14 cellular contexts compared by ENCODE assay signal in the genomic region with DNA sequence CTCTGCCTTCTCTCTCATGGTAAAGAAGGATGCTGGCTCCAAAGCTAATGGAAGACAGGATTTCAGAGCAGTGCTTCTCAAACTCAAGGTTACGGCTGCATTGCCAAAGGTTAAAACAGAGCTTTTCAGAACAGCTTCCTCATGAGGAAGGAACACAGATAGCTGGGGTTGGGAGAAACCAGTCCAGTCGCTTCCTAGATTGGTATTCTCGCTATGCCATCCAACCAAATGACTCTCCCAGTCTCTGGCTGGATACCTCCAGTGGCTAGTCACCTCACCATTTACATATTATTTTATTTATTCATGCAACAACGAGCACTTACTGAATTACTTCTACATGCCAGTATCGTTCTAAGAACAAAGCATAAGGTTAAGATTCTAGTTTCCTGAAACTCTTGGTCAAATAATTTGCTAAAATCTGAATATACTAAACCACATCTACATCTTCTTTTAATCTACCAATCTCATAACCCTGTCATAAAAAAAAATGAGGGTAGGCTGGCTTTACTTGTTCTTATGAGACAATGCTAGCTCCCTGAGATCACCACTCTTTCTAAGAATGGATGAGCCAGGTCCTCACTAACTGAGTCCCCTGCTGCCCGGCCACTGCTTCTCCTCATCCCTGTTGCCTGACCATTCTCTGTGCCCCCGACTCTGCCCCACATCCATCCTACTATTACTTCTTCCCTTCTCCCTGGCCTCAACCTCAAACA. TPM values are rescaled to one million over a fixed set of nuclear protein-coding genes. Genes with fewer than 3 reads are reported as not detected.
DNase-seq lines count a peak whose midpoint lies in the region; ATAC-seq and TF ChIP-seq lines count a peak whose summit lies in the region.
"Had no signal": no experiment of that assay in that cellular context is flagged by ENCODE, and none has a peak within 500 bp of the region (broad histone marks: within the 10 kb centered on the region; RNA-seq: fewer than 3 reads in every experiment).

No MANE protein-coding gene starts in this region.

- H3K36me3 ChIP-seq in SK-N-MC (ENCODE audit: insufficient read depth, low read length) (peaks cover 92% of the 10 kb centered on the region), suprapubic skin (peaks cover 70% of the 10 kb centered on the region)

- H3K9me3 ChIP-seq in SK-N-MC (ENCODE audit: low read depth, low read length) (no peaks in the 10 kb centered on the region), suprapubic skin (no peaks in the 10 kb centered on the region)
- H3K9me3 ChIP-seq: MG63 had no signal

- peaks cover 33% of the 10 kb centered on the region for H3K4me1 ChIP-seq in suprapubic skin

- no peak for TF ChIP-seq CTCF in suprapubic skin (IDR thresholded peaks at IDR 0.05)
- TF ChIP-seq CTCF in GM13977 (IDR thresholded peaks at IDR 0.05; ENCODE audit: extremely low read depth, insufficient read depth, missing control alignments), result no peak

- H3K27ac Mint-ChIP-seq in central memory CD8-positive, alpha-beta T cell (ENCODE audit: low read depth), result peak overlapping the region; percentile 49
- H3K27ac Mint-ChIP-seq: activated CD4-positive, alpha-beta T cell treated with anti-CD3 and anti-CD28 coated beads, Interleukin-2, amount 10 ng/mL, durations not matched to agents 24 days and 14 days had no signal

- H3K36me3 Mint-ChIP-seq in central memory CD8-positive, alpha-beta T cell (ENCODE audit: insufficient read depth), result peaks cover 43% of the 10 kb centered on the region

- no peak for TF ChIP-seq POLR2A in suprapubic skin (IDR thresholded peaks at IDR 0.05)

- in situ Hi-C loops in GM13977 (cut with MboI; ENCODE audit: low pct_unique_long_range_greater_than_20kb, low sequenced_read_pairs, unreplicated experiment), result loop anchor here (10.0 kb wide), 1 partner anchor 88 kb away; no protein-coding TSS in a partner anchor

- no peaks in the 10 kb centered on the region for H3K27me3 ChIP-seq in suprapubic skin
- H3K27me3 ChIP-seq: MG63 had no signal

- 58% methylated on average over 7 of the region's 7 CpGs for WGBS in suprapubic skin

- 0 out of 2 replicates have a peak overlapping the region, but pooled peaks have one; percentile 19 for H3K27ac ChIP-seq in SK-N-MC
- H3K27ac ChIP-seq in suprapubic skin, result peak overlapping the region; percentile 89

- H3K27me3 Mint-ChIP-seq in central memory CD8-positive, alpha-beta T cell, result no peaks in the 10 kb centered on the region
- H3K27me3 Mint-ChIP-seq: activated CD4-positive, alpha-beta T cell treated with anti-CD3 and anti-CD28 coated beads, Interleukin-2, amount 10 ng/mL, durations not matched to agents 24 days and 14 days had no signal

- H3K9ac ChIP-seq in SK-N-MC (ENCODE audit: insufficient read length), result no peak overlapping the region

- ATAC-seq in central memory CD8-positive, alpha-beta T cell (replicated peaks; ENCODE audit: extremely low read depth, poor library complexity, severe bottlenecking), result no peak
- ATAC-seq in HG03342 (IDR thresholded peaks at IDR 0.05; ENCODE audit: unreplicated experiment), result no peak
- ATAC-seq in GM18519 (IDR thresholded peaks at IDR 0.05; ENCODE audit: low FRiP score, unreplicated experiment), result no peak
- ATAC-seq: HCT116, HepG2 had no signal

- H3K9me3 Mint-ChIP-seq in central memory CD8-positive, alpha-beta T cell, result no peaks in the 10 kb centered on the region
- H3K9me3 Mint-ChIP-seq: activated CD4-positive, alpha-beta T cell treated with anti-CD3 and anti-CD28 coated beads, Interleukin-2, amount 10 ng/mL, durations not matched to agents 24 days and 14 days had no signal

- TF ChIP-seq EP300 in suprapubic skin (IDR thresholded peaks at IDR 0.05), result no peak

- H3K4me1 Mint-ChIP-seq in central memory CD8-positive, alpha-beta T cell, result no peaks in the 10 kb centered on the region

- no peak overlapping the region for H3K4me3 ChIP-seq in SK-N-MC
- H3K4me3 ChIP-seq in suprapubic skin, result peak overlapping the region; percentile 10
- H3K4me3 ChIP-seq: MG63 had no signal

- DNase-seq in SK-N-MC (ENCODE audit: low read depth, low spot score) (no peak), kidney tubule cell (ENCODE audit: low spot score) (peak; percentile 50), suprapubic skin (ENCODE audit: low spot score in 2 of 2) (no peak), GM13977 (ENCODE audit: low spot score) (no peak)
- no peak for DNase-seq in central memory CD8-positive, alpha-beta T cell (ENCODE audit: low spot score in 2 of 2)
- DNase-seq: activated CD4-positive, alpha-beta T cell treated with anti-CD3 and anti-CD28 coated beads, Interleukin-2, amount 10 ng/mL, durations not matched to agents 24 days and 14 days; activated naive CD4-positive, alpha-beta T cell treated with anti-CD3 and anti-CD28 coated beads, Interleukin-2, amount 50 U/mL, for 16 hours; NCI-H1930; NCI-H524 had no signal

- no peak overlapping the region for H3K4me3 Mint-ChIP-seq in central memory CD8-positive, alpha-beta T cell
- H3K4me3 Mint-ChIP-seq: activated CD4-positive, alpha-beta T cell treated with anti-CD3 and anti-CD28 coated beads, Interleukin-2, amount 10 ng/mL, durations not matched to agents 24 days and 14 days had no signal

RNA-seq across cellular contexts. Expression of gene KDSR, which starts 20.4 kb away (rescaled TPM):
- total RNA-seq in suprapubic skin, result 100 to 1,000 TPM in 1 of 4 donors, 10 to 100 TPM in 3; 65.4 to 115 (median 79.7) TPM

RNA-seq across cellular contexts. Expression of gene BCL2, which starts 27.1 kb away (rescaled TPM):
- 10 to 100 TPM; 10.7 to 37.3 (median 24.2) TPM for total RNA-seq in suprapubic skin
